Comparison of ENCODE assay signal across 1 cellular context in the genomic region with DNA sequence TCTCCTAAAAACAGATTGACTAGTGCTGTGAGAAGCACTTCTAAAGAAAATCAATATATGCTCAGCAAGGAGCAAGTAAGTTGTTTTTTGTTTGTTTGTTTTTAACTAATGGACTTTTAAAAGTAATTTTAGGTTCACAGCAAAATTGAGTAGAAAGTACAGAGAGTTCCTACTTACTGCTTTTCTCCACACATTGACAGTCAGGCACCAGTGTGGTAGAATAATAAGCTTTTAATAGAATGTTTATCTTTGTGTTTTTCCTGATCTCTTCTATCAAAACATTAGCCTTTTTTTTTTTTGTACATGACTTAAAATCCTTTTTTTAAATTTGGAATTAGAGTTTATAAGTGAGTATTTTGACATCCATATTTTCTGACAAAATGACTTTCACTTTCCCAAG.
TF ChIP-seq lines count a peak whose summit lies in the region.

No MANE protein-coding gene starts in this region.

TF ChIP-seq in IMR-90, 13 proteins besides CTCF, POLR2A, EP300 and RAD21:
- TF ChIP-seq RCOR1 (IDR thresholded peaks at IDR 0.05; ENCODE audit: insufficient replicate concordance, low read length) = no peak
- TF ChIP-seq MAZ (IDR thresholded peaks at IDR 0.05; ENCODE audit: borderline replicate concordance, low read depth, low read length) = no peak
- no peak for TF ChIP-seq FOS (IDR thresholded peaks at IDR 0.05; ENCODE audit: low read depth, low read length)
- TF ChIP-seq CHD1 (IDR thresholded peaks at IDR 0.05; ENCODE audit: low read depth, low read length) = no peak
- no peak for TF ChIP-seq MAFK (IDR thresholded peaks at IDR 0.05; ENCODE audit: low read depth, low read length)
- TF ChIP-seq, protein P1, sequence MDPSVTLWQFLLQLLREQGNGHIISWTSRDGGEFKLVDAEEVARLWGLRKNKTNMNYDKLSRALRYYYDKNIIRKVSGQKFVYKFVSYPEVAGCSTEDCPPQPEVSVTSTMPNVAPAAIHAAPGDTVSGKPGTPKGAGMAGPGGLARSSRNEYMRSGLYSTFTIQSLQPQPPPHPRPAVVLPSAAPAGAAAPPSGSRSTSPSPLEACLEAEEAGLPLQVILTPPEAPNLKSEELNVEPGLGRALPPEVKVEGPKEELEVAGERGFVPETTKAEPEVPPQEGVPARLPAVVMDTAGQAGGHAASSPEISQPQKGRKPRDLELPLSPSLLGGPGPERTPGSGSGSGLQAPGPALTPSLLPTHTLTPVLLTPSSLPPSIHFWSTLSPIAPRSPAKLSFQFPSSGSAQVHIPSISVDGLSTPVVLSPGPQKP (IDR thresholded peaks at IDR 0.05; ENCODE audit: borderline replicate concordance, low read depth, low read length) = no peak
- TF ChIP-seq, protein P2, sequence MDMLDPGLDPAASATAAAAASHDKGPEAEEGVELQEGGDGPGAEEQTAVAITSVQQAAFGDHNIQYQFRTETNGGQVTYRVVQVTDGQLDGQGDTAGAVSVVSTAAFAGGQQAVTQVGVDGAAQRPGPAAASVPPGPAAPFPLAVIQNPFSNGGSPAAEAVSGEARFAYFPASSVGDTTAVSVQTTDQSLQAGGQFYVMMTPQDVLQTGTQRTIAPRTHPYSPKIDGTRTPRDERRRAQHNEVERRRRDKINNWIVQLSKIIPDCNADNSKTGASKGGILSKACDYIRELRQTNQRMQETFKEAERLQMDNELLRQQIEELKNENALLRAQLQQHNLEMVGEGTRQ (IDR thresholded peaks at IDR 0.05; ENCODE audit: low read depth, low read length) = no peak
- no peak for TF ChIP-seq RFX5 (IDR thresholded peaks at IDR 0.05; ENCODE audit: low read depth, low read length)
- no peak for TF ChIP-seq CEBPB (IDR thresholded peaks at IDR 0.05; ENCODE audit: low read depth, low read length)
- no peak for TF ChIP-seq NFE2L2 (IDR thresholded peaks at IDR 0.05; ENCODE audit: low read depth, low read length)
- TF ChIP-seq MXI1 (IDR thresholded peaks at IDR 0.05; ENCODE audit: borderline replicate concordance, low read depth, low read length) = no peak
- no peak for TF ChIP-seq SMC3 (IDR thresholded peaks at IDR 0.05; ENCODE audit: low read depth, low read length)
- TF ChIP-seq BHLHE40 (IDR thresholded peaks at IDR 0.05; ENCODE audit: low read depth, low read length) = no peak
TF ChIP-seq in IMR-90: peak in this region for 0.
